8 cellular contexts compared by ENCODE assay signal in genomic region chr5:142364251-142365145, GRCh38. TPM values are rescaled to one million over a fixed set of nuclear protein-coding genes. Genes with fewer than 3 reads are reported as not detected.
DNase-seq lines count a peak whose midpoint lies in the region; ATAC-seq lines count a peak whose summit lies in the region.

No MANE protein-coding gene starts in this region.

- ATAC-seq in GM19395 (IDR thresholded peaks at IDR 0.05; ENCODE audit: unreplicated experiment) (peak; percentile 45), HG03571 (IDR thresholded peaks at IDR 0.05; ENCODE audit: unreplicated experiment) (peak; percentile 46), GM18520 (IDR thresholded peaks at IDR 0.05; ENCODE audit: unreplicated experiment) (no peak), HG02678 (IDR thresholded peaks at IDR 0.05; ENCODE audit: unreplicated experiment) (no peak)
- ATAC-seq in effector memory CD8-positive, alpha-beta T cell (replicated peaks) = no peak

- H3K36me3 Mint-ChIP-seq in effector memory CD8-positive, alpha-beta T cell (ENCODE audit: insufficient read depth) = no peaks in the 10 kb centered on the region

- DNase-seq in cerebellum (ENCODE audit: low spot score) = peak; percentile 79
- DNase-seq in retina = peak; percentile 88
- DNase-seq in effector memory CD8-positive, alpha-beta T cell = no peak
- DNase-seq in superior temporal gyrus (ENCODE audit: extremely low spot score) = no peak

- peaks cover 0 to 7% of the 10 kb centered on the region in 2 donors for H3K27me3 Mint-ChIP-seq in effector memory CD8-positive, alpha-beta T cell

- H3K9me3 Mint-ChIP-seq in effector memory CD8-positive, alpha-beta T cell = no peaks in the 10 kb centered on the region

- H3K4me1 Mint-ChIP-seq in effector memory CD8-positive, alpha-beta T cell (ENCODE audit: low read depth in 2 of 2) = peaks cover 5 to 8% of the 10 kb centered on the region in 2 donors

- no peak overlapping the region for H3K4me3 Mint-ChIP-seq in effector memory CD8-positive, alpha-beta T cell

- no peak overlapping the region for H3K27ac Mint-ChIP-seq in effector memory CD8-positive, alpha-beta T cell

RNA-seq across cellular contexts. Expression of gene SPRY4, which starts 39.7 kb away (rescaled TPM):
- 13.5 TPM for total RNA-seq in cerebellum

Comparison
In these comparisons a context has a peak if more than half of its experiments do, and no peak if none do; other contexts are left out.
1. ATAC-seq: peak in GM19395 (single experiment) and HG03571 (single experiment); none in GM18520 (single experiment), effector memory CD8-positive, alpha-beta T cell (single experiment) and HG02678 (single experiment).
2. DNase-seq: peak in cerebellum (single experiment) and retina (single experiment); none in effector memory CD8-positive, alpha-beta T cell (0 of 3) and superior temporal gyrus (single experiment).